ENCODE assay signal across 24 cellular contexts in the genomic region with DNA sequence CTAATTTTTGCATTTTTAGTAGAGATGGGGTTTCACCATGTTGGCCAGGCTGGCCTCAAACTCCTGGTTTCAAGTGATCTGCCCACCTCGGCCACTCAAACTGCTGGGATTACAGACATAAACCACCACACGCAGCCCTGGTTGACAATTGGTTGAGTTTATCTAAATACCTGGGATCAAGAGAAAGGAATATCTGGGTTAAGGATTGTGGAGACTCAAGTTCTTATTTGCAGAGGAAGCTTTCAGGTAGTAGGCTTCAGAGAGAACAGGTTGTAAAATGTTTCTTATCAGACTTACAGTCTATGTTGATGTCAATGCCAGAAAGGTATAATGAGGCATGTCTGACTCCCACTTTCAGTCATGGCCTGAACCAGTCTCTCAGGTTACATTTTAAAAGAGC. TPM values are rescaled to one million over a fixed set of nuclear protein-coding genes. Genes with fewer than 3 reads are reported as not detected.
"Had no signal": no experiment of that assay in that cellular context is flagged by ENCODE, and none has a peak within 500 bp of the region (broad histone marks: within the 10 kb centered on the region; RNA-seq: fewer than 3 reads in every experiment).

No MANE protein-coding gene starts in this region.

- H3K27me3 ChIP-seq: dorsolateral prefrontal cortex, esophagus muscularis mucosa, foreskin keratinocyte, gastroesophageal sphincter, heart left ventricle, left lung had no signal

- H3K4me1 Mint-ChIP-seq: mesothelial cell of epicardium had no signal

- H3K36me3 ChIP-seq: esophagus muscularis mucosa, gastroesophageal sphincter, heart left ventricle, left lung, lower lobe of right lung had no signal

- FAIRE-seq: colon, endothelial cell of umbilical vein, frontal cortex, islet of Langerhans, keratinocyte had no signal

- H3K4me3 Mint-ChIP-seq: mesothelial cell of epicardium had no signal

- H3K9me3 ChIP-seq: esophagus muscularis mucosa, gastroesophageal sphincter, heart left ventricle, left lung, lower lobe of right lung, mucosa of descending colon had no signal

- H3K4me1 ChIP-seq: foreskin keratinocyte had no signal

- DNase-seq: dermis blood vessel endothelial cell; dorsolateral prefrontal cortex; effector CD4-positive, alpha-beta T cell; effector memory CD4-positive, alpha-beta T cell; foreskin keratinocyte; heart left ventricle; hippocampal formation; left cardiac atrium; left lung; left ventricle myocardium superior; lower lobe of right lung; mesenchymal stem cell; mucosa of descending colon had no signal

- H3K27ac Mint-ChIP-seq: mesothelial cell of epicardium had no signal

- H3K4me3 ChIP-seq: coronary artery, dorsolateral prefrontal cortex, esophagus muscularis mucosa, gastroesophageal sphincter, heart left ventricle, left lung, lower lobe of right lung, mucosa of descending colon had no signal

- H3K27ac ChIP-seq: coronary artery, dorsolateral prefrontal cortex, esophagus muscularis mucosa, foreskin keratinocyte, gastroesophageal sphincter, heart left ventricle, left lung, lower lobe of right lung had no signal

RNA-seq across cellular contexts. Expression of a gene that starts 59.9 kb away (rescaled TPM):
- total RNA-seq: epithelial cell of proximal tubule, foreskin keratinocyte, kidney epithelial cell had no signal
- polyA plus RNA-seq: foreskin keratinocyte had no signal
